Comparison of ENCODE assay signal across 8 cellular contexts in the genomic region with DNA sequence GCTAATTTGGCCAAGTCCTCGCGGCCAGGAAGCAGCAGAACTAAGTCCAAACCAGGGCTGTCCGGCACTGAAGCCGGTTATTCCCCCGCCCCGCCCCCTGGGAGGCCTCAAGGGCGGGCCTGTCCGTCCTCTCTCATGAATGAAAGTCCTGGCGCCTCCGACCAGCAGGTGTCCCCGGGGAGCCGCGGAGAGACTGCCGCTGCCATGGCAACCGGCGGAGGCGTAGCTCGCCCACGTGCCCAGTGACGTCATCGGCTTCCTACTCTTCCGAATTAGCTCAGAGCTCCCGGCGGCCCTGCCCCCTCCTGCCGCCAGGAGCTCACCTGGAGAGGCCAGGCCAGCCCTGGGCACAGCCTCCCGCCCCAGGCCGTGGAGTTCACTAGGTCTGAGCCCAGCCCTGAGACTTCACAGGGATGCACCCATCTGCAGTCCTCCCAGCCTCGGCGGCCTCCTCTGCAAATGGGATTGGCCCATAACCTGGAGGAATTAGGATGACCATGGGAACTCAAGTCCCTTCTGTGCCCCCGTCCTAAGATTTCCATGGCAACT. TPM values are rescaled to one million over a fixed set of nuclear protein-coding genes. Genes with fewer than 3 reads are reported as not detected.
DNase-seq lines count a peak whose midpoint lies in the region; ATAC-seq lines count a peak whose summit lies in the region.

No MANE protein-coding gene starts in this region.

- H3K27me3 Mint-ChIP-seq in dendritic cell treated with granulocyte-macrophage colony-stimulating factor and Interleukin-4, amounts not matched to agents 40 ng/mL and 50 ng/mL, for 4 days, result peaks cover 14% of the 10 kb centered on the region

- intact Hi-C loops in dendritic cell treated with granulocyte-macrophage colony-stimulating factor and Interleukin-4, amounts not matched to agents 40 ng/mL and 50 ng/mL, for 4 days (cut with micrococcal nuclease), result loop anchor here (1.0 to 2.0 kb wide), 2 partner anchors 93 to 161 kb away; no protein-coding TSS in a partner anchor

- no peaks in the 10 kb centered on the region for H3K9me3 Mint-ChIP-seq in dendritic cell treated with granulocyte-macrophage colony-stimulating factor and Interleukin-4, amounts not matched to agents 40 ng/mL and 50 ng/mL, for 4 days

- H3K36me3 Mint-ChIP-seq in dendritic cell treated with granulocyte-macrophage colony-stimulating factor and Interleukin-4, amounts not matched to agents 40 ng/mL and 50 ng/mL, for 4 days (ENCODE audit: low read depth), result peaks cover 40% of the 10 kb centered on the region

- H3K4me3 Mint-ChIP-seq in dendritic cell treated with granulocyte-macrophage colony-stimulating factor and Interleukin-4, amounts not matched to agents 40 ng/mL and 50 ng/mL, for 4 days, result peak overlapping the region; percentile 78

- peak overlapping the region; percentile 73 for H3K27ac Mint-ChIP-seq in dendritic cell treated with granulocyte-macrophage colony-stimulating factor and Interleukin-4, amounts not matched to agents 40 ng/mL and 50 ng/mL, for 4 days

- peak; percentile 100 for DNase-seq in Ammon's horn (ENCODE audit: low spot score)
- peak; percentile 99 for DNase-seq in GM19238 (ENCODE audit: insufficient read length, low spot score)
- DNase-seq in NCI-H748 treated with DMSO at 0.1 percent for 48 hours (lab: John Stamatoyannopoulos, UW), result peak; percentile 92
- peak; percentile 97 for DNase-seq in activated CD4-positive, alpha-beta T cell treated with anti-CD3 and anti-CD28 coated beads, Interleukin-2, amount 50 U/mL, for 4 hours
- DNase-seq in left lobe of liver (ENCODE audit: low spot score), result peak; percentile 100
- peak; percentile 97 to 99 for DNase-seq in stimulated activated CD4-positive, alpha-beta T cell treated with anti-CD3 and anti-CD28 coated beads, Interleukin-2, amount 100 ng/mL, for 24 hours

- ATAC-seq in HG03558 (IDR thresholded peaks at IDR 0.05; ENCODE audit: extremely low read depth, unreplicated experiment) (peak; percentile 30), left lobe of liver (peak; percentile 70)

- peaks cover 30% of the 10 kb centered on the region for H3K4me1 Mint-ChIP-seq in dendritic cell treated with granulocyte-macrophage colony-stimulating factor and Interleukin-4, amounts not matched to agents 40 ng/mL and 50 ng/mL, for 4 days (ENCODE audit: low read depth)

RNA-seq across cellular contexts. Expression of a gene that starts 1.3 kb away (rescaled TPM):
- 13.8 TPM for total RNA-seq in left lobe of liver

RNA-seq across cellular contexts. Expression of a gene that starts 13.7 kb away (rescaled TPM):
- 69.1 TPM for total RNA-seq in left lobe of liver

RNA-seq across cellular contexts. Expression of a gene that starts 20.5 kb away (rescaled TPM):
- 15.0 TPM for total RNA-seq in left lobe of liver

RNA-seq across cellular contexts. Expression of a gene that starts 21.2 kb away (rescaled TPM):
- total RNA-seq in left lobe of liver, result 13.2 TPM

RNA-seq across cellular contexts. Expression of a gene that starts 42.5 kb away (rescaled TPM):
- total RNA-seq in left lobe of liver, result 5.2 TPM

Comparison
In these comparisons a context has a peak if more than half of its experiments do, and no peak if none do; other contexts are left out.
1. Peak in every context shown above with its lines: DNase-seq and ATAC-seq.